28 cellular contexts compared by ENCODE assay signal in the genomic region with DNA sequence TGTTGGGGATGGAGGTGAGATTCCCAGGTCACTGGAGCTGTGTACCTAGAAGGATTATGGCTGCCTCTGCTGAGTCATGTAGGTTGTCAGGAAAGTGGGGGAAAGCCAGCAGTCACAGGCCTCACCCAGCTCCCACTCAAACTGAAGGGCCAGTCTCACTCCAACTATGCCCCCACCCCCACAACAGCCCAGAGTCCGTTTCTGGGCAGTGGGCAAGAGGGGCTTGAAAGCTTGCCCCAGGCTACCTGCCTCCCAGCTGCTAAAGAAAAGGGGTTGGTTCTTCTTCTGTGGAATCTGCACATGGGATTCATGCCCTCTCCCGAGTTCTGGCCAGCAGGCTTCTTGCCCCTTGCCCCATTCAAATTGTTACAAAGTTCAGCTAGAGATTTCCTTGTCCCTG.
"Had no signal": no experiment of that assay in that cellular context is flagged by ENCODE, and none has a peak within 500 bp of the region (broad histone marks: within the 10 kb centered on the region; RNA-seq: fewer than 3 reads in every experiment).

No MANE protein-coding gene starts in this region.

- H3K4me3 ChIP-seq: colonic mucosa, coronary artery, dorsolateral prefrontal cortex, esophagus muscularis mucosa, esophagus squamous epithelium, gastrocnemius medialis, gastroesophageal sphincter, heart left ventricle, heart right ventricle had no signal

- H3K27me3 Mint-ChIP-seq: dendritic cell treated with granulocyte-macrophage colony-stimulating factor and Interleukin-4, amounts not matched to agents 40 ng/mL and 50 ng/mL, for 4 days had no signal

- ATAC-seq: effector memory CD8-positive, alpha-beta T cell; esophagus mucosa; foreskin keratinocyte; gastrocnemius medialis; gastroesophageal sphincter; heart left ventricle; heart right ventricle had no signal

- H3K4me1 ChIP-seq: colonic mucosa, esophagus muscularis mucosa, foreskin keratinocyte, gastrocnemius medialis, gastroesophageal sphincter, heart left ventricle, heart right ventricle had no signal

- H3K9me3 ChIP-seq: colonic mucosa, esophagus squamous epithelium, gastrocnemius medialis, gastroesophageal sphincter had no signal

- DNase-seq: colonic mucosa; cortex of kidney; dermis blood vessel endothelial cell; dorsolateral prefrontal cortex; effector CD4-positive, alpha-beta T cell; effector CD8-positive, alpha-beta T cell; effector memory CD4-positive, alpha-beta T cell; effector memory CD8-positive, alpha-beta T cell; erythroblast; esophagus squamous epithelium; foreskin fibroblast; foreskin keratinocyte; foreskin melanocyte; gastrocnemius medialis; glutamatergic neuron; head of caudate nucleus; heart right ventricle had no signal

- H3K36me3 ChIP-seq: colonic mucosa, esophagus muscularis mucosa, esophagus squamous epithelium, gastrocnemius medialis, gastroesophageal sphincter, heart left ventricle, heart right ventricle had no signal

- H3K27ac Mint-ChIP-seq: dendritic cell treated with granulocyte-macrophage colony-stimulating factor and Interleukin-4, amounts not matched to agents 40 ng/mL and 50 ng/mL, for 4 days; effector memory CD8-positive, alpha-beta T cell had no signal

- H3K27ac ChIP-seq: colonic mucosa, coronary artery, dorsolateral prefrontal cortex, epithelial cell of prostate, esophagus muscularis mucosa, esophagus squamous epithelium, foreskin keratinocyte, gastrocnemius medialis, gastroesophageal sphincter, heart left ventricle, heart right ventricle had no signal

- H3K27me3 ChIP-seq: colonic mucosa, dorsolateral prefrontal cortex, esophagus muscularis mucosa, esophagus squamous epithelium, foreskin keratinocyte, gastrocnemius medialis, gastroesophageal sphincter, heart left ventricle, heart right ventricle had no signal

- H3K4me3 Mint-ChIP-seq: dendritic cell treated with granulocyte-macrophage colony-stimulating factor and Interleukin-4, amounts not matched to agents 40 ng/mL and 50 ng/mL, for 4 days; effector memory CD8-positive, alpha-beta T cell had no signal

- FAIRE-seq: colon, endometrium, endothelial cell of umbilical vein, frontal cortex had no signal
